Comparison of ENCODE assay signal across 8 cellular contexts in the genomic region with DNA sequence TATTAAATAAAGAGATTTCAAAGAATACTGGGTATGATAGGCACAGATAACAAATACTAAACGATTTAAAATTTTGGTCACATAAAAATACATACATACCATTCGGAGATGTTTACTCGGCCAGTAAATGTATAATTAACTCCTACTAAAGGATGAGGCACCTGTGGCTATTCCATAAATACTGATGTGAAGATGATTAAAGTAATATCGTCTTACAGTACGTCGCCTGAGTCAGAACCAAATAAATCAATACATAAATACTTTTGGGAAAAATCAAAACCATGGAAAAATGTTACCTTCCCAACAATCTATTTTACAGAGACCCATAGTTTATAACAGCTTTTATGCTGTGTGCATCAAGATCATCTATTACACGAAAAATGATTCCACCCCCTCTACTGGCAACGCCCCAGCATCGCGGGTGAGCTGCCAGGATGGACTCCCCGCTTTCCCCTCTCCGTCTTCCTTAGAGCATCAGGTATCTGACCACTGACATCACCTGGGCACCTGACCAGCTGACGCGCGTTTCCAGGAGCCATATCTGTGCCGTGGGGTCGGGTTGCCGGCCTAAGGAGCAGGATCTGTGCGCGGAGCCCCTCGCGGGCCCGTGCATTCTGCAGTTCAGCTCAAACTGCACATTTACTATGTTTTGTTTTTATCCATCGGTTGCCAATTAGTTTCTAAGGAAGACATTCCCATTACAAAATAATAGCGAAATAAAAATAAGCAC. TPM values are rescaled to one million over a fixed set of nuclear protein-coding genes. Genes with fewer than 3 reads are reported as not detected.
A peak's percentile ranks its signal among the peaks of the same experiment; 100 is the strongest.
DNase-seq lines count a peak whose midpoint lies in the region; ATAC-seq lines count a peak whose summit lies in the region.

No MANE protein-coding gene starts in this region.

- no peak overlapping the region for H2BK15ac ChIP-seq in mesenchymal stem cell (ENCODE audit: low read depth, poor library complexity, severe bottlenecking)

- H3K27me3 Mint-ChIP-seq in CD4-positive, alpha-beta memory T cell = no peaks in the 10 kb centered on the region

- peaks cover 5 to 13% (median 9%) of the 10 kb centered on the region in 4 donors for H3K4me1 Mint-ChIP-seq in CD4-positive, alpha-beta memory T cell

- CTCF ChIA-PET in CD4-positive, alpha-beta memory T cell (lab: Charles Lee; ENCODE audit: partially characterized antibody) = interaction anchor here (0.5 to 4.6 kb wide), 14 partner anchors 10 to 322 kb away, joined by 3 to 53 read pairs (median 3); no protein-coding TSS in a partner anchor

- no peak overlapping the region for H3K4ac ChIP-seq in mesenchymal stem cell (ENCODE audit: low read depth in 1 of 2, low read length in 2 of 2)

- H3K9ac ChIP-seq in mesenchymal stem cell (ENCODE audit: low read length) = peak overlapping the region; percentile 90

- H2BK12ac ChIP-seq in mesenchymal stem cell (ENCODE audit: low read length in 2 of 2) = no peak overlapping the region

- no peaks in the 10 kb centered on the region for H3K27me3 ChIP-seq in CD4-positive, alpha-beta memory T cell (ENCODE audit: insufficient read depth, low read length)
- H3K27me3 ChIP-seq in effector memory CD4-positive, alpha-beta T cell (replicated peaks; ENCODE audit: control insufficient read depth, insufficient read depth, low read length, poor library complexity, severe bottlenecking) = no peaks in the 10 kb centered on the region
- H3K27me3 ChIP-seq in mesenchymal stem cell (ENCODE audit: control insufficient read depth in 1 of 2, insufficient read depth in 1 of 2, low read length in 2 of 2) = no peaks in the 10 kb centered on the region

- no peak overlapping the region for H4K91ac ChIP-seq in mesenchymal stem cell (ENCODE audit: low read length)

- no peak overlapping the region for H2AK5ac ChIP-seq in mesenchymal stem cell (ENCODE audit: low read length, severe bottlenecking)

- peak; percentile 65 for ATAC-seq in GM19455 (IDR thresholded peaks at IDR 0.05; ENCODE audit: unreplicated experiment)

- no peak overlapping the region for H4K8ac ChIP-seq in mesenchymal stem cell (ENCODE audit: low read length)

- H3K14ac ChIP-seq in mesenchymal stem cell (ENCODE audit: low read length in 2 of 2) = peak overlapping the region in 1 of 2 experiments; percentile 26

- POLR2A ChIA-PET in CD4-positive, alpha-beta memory T cell (lab: Charles Lee; ENCODE audit: partially characterized antibody) = interaction anchor here (0.5 to 2.6 kb wide), 7 partner anchors 9 to 282 kb away, joined by 3 to 9 read pairs (median 4); partner anchors contain the start of genes FAM117B and WDR12

- peak; percentile 44 to 57 (median 51) for DNase-seq in CD4-positive, alpha-beta memory T cell
- peak; percentile 82 for DNase-seq in HPDE6-E6E7 (ENCODE audit: extremely low spot score)
- DNase-seq in NCI-H82 treated with DMSO at 0.1 percent for 48 hours (lab: John Stamatoyannopoulos, UW; ENCODE audit: unreplicated experiment) = peak; percentile 27
- DNase-seq in activated CD8-positive, alpha-beta memory T cell treated with anti-CD3 and anti-CD28 coated beads for 24 hours = peak; percentile 84
- DNase-seq in effector memory CD4-positive, alpha-beta T cell = peak; percentile 4 to 22 (median 18)
- peak; percentile 70 for DNase-seq in mesenchymal stem cell
- DNase-seq in stimulated activated CD8-positive, alpha-beta memory T cell treated with anti-CD3 and anti-CD28 coated beads, Interleukin-15, amount 100 ng/mL, for 48 hours (ENCODE audit: low read depth in 2 of 2) = peak; percentile 36 to 42

- H3K9me3 ChIP-seq in CD4-positive, alpha-beta memory T cell (ENCODE audit: control insufficient read depth in 1 of 2, low read length in 2 of 2) = no peaks in the 10 kb centered on the region
- no peaks in the 10 kb centered on the region for H3K9me3 ChIP-seq in effector memory CD4-positive, alpha-beta T cell (ENCODE audit: control insufficient read depth, low read length)
- no peaks in the 10 kb centered on the region for H3K9me3 ChIP-seq in mesenchymal stem cell (ENCODE audit: control insufficient read depth, low read length)

- no peaks in the 10 kb centered on the region for H3K36me3 ChIP-seq in CD4-positive, alpha-beta memory T cell (ENCODE audit: insufficient read depth, low read length)
- no peaks in the 10 kb centered on the region for H3K36me3 ChIP-seq in effector memory CD4-positive, alpha-beta T cell (ENCODE audit: control insufficient read depth, insufficient read depth, low read length)
- no peaks in the 10 kb centered on the region for H3K36me3 ChIP-seq in mesenchymal stem cell (ENCODE audit: control insufficient read depth in 1 of 2, insufficient read depth in 2 of 2, low read depth in 1 of 2, low read length in 2 of 2)

- H3K79me1 ChIP-seq in mesenchymal stem cell (replicated peaks; ENCODE audit: low read length, poor library complexity, severe bottlenecking) = no peaks in the 10 kb centered on the region

- no peak overlapping the region for H3K18ac ChIP-seq in mesenchymal stem cell (ENCODE audit: low read depth in 1 of 2, low read length in 2 of 2)

- H3K36me3 Mint-ChIP-seq in CD4-positive, alpha-beta memory T cell = peaks cover 0 to 6% of the 10 kb centered on the region in 2 donors

- H3K27ac Mint-ChIP-seq in CD4-positive, alpha-beta memory T cell = peak overlapping the region in 6 of 7 donors; percentile 18 to 71 (median 59)

- intact Hi-C loops in CD4-positive, alpha-beta memory T cell (cut with micrococcal nuclease) = loop anchor here (1.0 to 10.0 kb wide), 6 partner anchors 39 to 367 kb away; partner anchors contain the start of genes CYP20A1, FAM117B and NBEAL1

- H3K4me2 ChIP-seq in mesenchymal stem cell (ENCODE audit: low read length, poor library complexity, severe bottlenecking) = peak overlapping the region; percentile 94

- no peak overlapping the region for H2BK5ac ChIP-seq in mesenchymal stem cell (ENCODE audit: low read depth, low read length, poor library complexity, severe bottlenecking)

- no peak overlapping the region for H3K23ac ChIP-seq in mesenchymal stem cell (ENCODE audit: low read length in 2 of 2)

- no peak overlapping the region for H2BK120ac ChIP-seq in mesenchymal stem cell (ENCODE audit: low read depth, low read length)

- H3K4me3 Mint-ChIP-seq in CD4-positive, alpha-beta memory T cell = peak overlapping the region; percentile 87 to 97 (median 94)

- peak overlapping the region; percentile 51 for H3K27ac ChIP-seq in CD4-positive, alpha-beta memory T cell (ENCODE audit: low read depth, low read length)
- H3K27ac ChIP-seq in effector memory CD4-positive, alpha-beta T cell (ENCODE audit: insufficient read depth, low read length, poor library complexity, severe bottlenecking) = no peak overlapping the region
- H3K27ac ChIP-seq in mesenchymal stem cell (ENCODE audit: low read length, poor library complexity, severe bottlenecking) = no peak overlapping the region

- H3K4me3 ChIP-seq in CD4-positive, alpha-beta memory T cell (ENCODE audit: low read length in 2 of 2) = peak overlapping the region; percentile 59 to 62
- peak overlapping the region; percentile 82 for H3K4me3 ChIP-seq in effector memory CD4-positive, alpha-beta T cell (ENCODE audit: insufficient read depth, low read depth, low read length, poor library complexity, severe bottlenecking)
- H3K4me3 ChIP-seq in mesenchymal stem cell (ENCODE audit: insufficient read depth in 1 of 2, low read depth in 1 of 2, low read length in 2 of 2) = peak overlapping the region; percentile 84 to 86

- no peaks in the 10 kb centered on the region for H3K9me3 Mint-ChIP-seq in CD4-positive, alpha-beta memory T cell

- peaks cover 3% of the 10 kb centered on the region for H3K4me1 ChIP-seq in CD4-positive, alpha-beta memory T cell (ENCODE audit: insufficient read depth, low read length)
- no peaks in the 10 kb centered on the region for H3K4me1 ChIP-seq in effector memory CD4-positive, alpha-beta T cell (ENCODE audit: control insufficient read depth, insufficient read depth, low read length, poor library complexity, severe bottlenecking)
- no peaks in the 10 kb centered on the region for H3K4me1 ChIP-seq in mesenchymal stem cell (ENCODE audit: control insufficient read depth, insufficient read depth, low read depth, low read length)

- 7% methylated on average over 19 of the region's 25 CpGs for WGBS in mesenchymal stem cell

- peak overlapping the region; percentile 92 for H2AFZ ChIP-seq in mesenchymal stem cell (ENCODE audit: low read depth, low read length)

RNA-seq across cellular contexts. Expression of gene ICA1L, which starts 1.0 kb away (rescaled TPM):
- total RNA-seq in CD4-positive, alpha-beta memory T cell = under 1 TPM; 0.50 to 0.58 TPM
- polyA plus RNA-seq in CD4-positive, alpha-beta memory T cell = 1 to 10 TPM in 1 of 2 donors, under 1 TPM in 1; 0.45 to 1.8 TPM
- polyA plus RNA-seq in mesenchymal stem cell (2013, experiment 1 of 2) = 1.5 TPM
- polyA plus RNA-seq in mesenchymal stem cell (2013, experiment 2 of 2) = 1.7 TPM

RNA-seq across cellular contexts. Expression of gene WDR12, which starts 40.9 kb away (rescaled TPM):
- 10 to 100 TPM; 21.3 to 25.0 TPM for total RNA-seq in CD4-positive, alpha-beta memory T cell
- polyA plus RNA-seq in CD4-positive, alpha-beta memory T cell = 10 to 100 TPM; 16.5 to 20.0 TPM
- polyA plus RNA-seq in mesenchymal stem cell (2013, experiment 1 of 2) = 24.2 TPM
- polyA plus RNA-seq in mesenchymal stem cell (2013, experiment 2 of 2) = 26.0 TPM

RNA-seq across cellular contexts. Expression of gene CARF, which starts 41.5 kb away (rescaled TPM):
- 10 to 100 TPM; 24.4 to 27.6 TPM for total RNA-seq in CD4-positive, alpha-beta memory T cell
- 1 to 10 TPM; 1.9 to 5.3 TPM for polyA plus RNA-seq in CD4-positive, alpha-beta memory T cell
- 3.6 TPM for polyA plus RNA-seq in mesenchymal stem cell (2013, experiment 1 of 2)
- polyA plus RNA-seq in mesenchymal stem cell (2013, experiment 2 of 2) = 3.0 TPM

Comparison
In these comparisons a context has a peak if more than half of its experiments do, and no peak if none do; other contexts are left out.
1. DNase-seq: peak in every context shown above with its lines; median percentile 84 in activated CD8-positive, alpha-beta memory T cell treated with anti-CD3 and anti-CD28 coated beads for 24 hours; 82 in HPDE6-E6E7; 70 in mesenchymal stem cell; 51 in CD4-positive, alpha-beta memory T cell; 39 in stimulated activated CD8-positive, alpha-beta memory T cell treated with anti-CD3 and anti-CD28 coated beads, Interleukin-15, amount 100 ng/mL, for 48 hours; 27 in NCI-H82 treated with DMSO at 0.1 percent for 48 hours; 18 in effector memory CD4-positive, alpha-beta T cell.